1 cellular context compared by ENCODE assay signal in genomic region chr21:14888202-14888601, GRCh38.
TF ChIP-seq lines count a peak whose summit lies in the region.

No MANE protein-coding gene starts in this region.

TF ChIP-seq in A549, 52 proteins besides CTCF, POLR2A, EP300 and RAD21 (continued from another document):
- no peak for TF ChIP-seq HMGXB4 (CRISPR knock-in tag; IDR thresholded peaks at IDR 0.05; ENCODE audit: borderline replicate concordance)
TF ChIP-seq in A549: peak in this region for 0.
